ENCODE assay signal across 8 cellular contexts in the genomic region with DNA sequence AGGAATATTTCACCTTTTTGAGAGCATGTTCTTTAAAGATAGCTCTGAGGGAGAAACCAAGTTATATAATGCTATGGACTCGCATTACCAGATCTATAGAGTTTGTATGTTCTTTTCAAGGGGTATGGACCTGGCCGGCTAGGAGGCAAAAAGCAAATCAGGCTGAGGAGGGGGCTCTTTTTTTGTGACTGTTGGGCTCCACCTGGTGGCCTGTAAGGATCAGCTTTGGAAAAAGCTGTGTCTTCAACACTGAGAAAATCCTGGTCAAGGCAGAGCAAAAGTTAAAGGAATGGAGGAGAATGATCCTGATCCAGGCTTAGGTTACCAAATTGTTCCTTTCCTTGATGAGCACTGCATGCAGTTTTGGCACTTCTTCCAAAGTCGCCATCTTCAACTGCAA.
DNase-seq lines count a peak whose midpoint lies in the region; ATAC-seq, FAIRE-seq and TF ChIP-seq lines count a peak whose summit lies in the region.

No MANE protein-coding gene starts in this region.

- TF ChIP-seq CTCF in 22Rv1 (IDR thresholded peaks at IDR 0.05): peak; percentile 75
- peak; percentile 80 for TF ChIP-seq CTCF in astrocyte of the cerebellum (IDR thresholded peaks at IDR 0.05; ENCODE audit: low read depth, low read length, missing control alignments)
- TF ChIP-seq CTCF in keratinocyte (optimal IDR thresholded peaks at IDR 0.05 in 1 of 3, IDR thresholded peaks at IDR 0.05 in 1 of 3, conservative IDR thresholded peaks at IDR 0.05 in 1 of 3; ENCODE audit: extremely low read depth in 1 of 3, insufficient read depth in 2 of 3, low read length in 3 of 3): peak; percentile 56 to 70 (median 66)

- H3K9ac ChIP-seq in keratinocyte (ENCODE audit: control insufficient read depth, extremely low read depth, insufficient read depth, low read length): no peak overlapping the region

- H2AFZ ChIP-seq in keratinocyte (ENCODE audit: control insufficient read depth, low read length): no peak overlapping the region

- FAIRE-seq in keratinocyte (lab: Jason Lieb, UNC): no peak

- H3K27me3 ChIP-seq in keratinocyte (ENCODE audit: control insufficient read depth, extremely low read depth, insufficient read depth, low read length): no peaks in the 10 kb centered on the region

- H3K4me3 Mint-ChIP-seq in stimulated activated naive CD8-positive, alpha-beta T cell treated with anti-CD3 and anti-CD28 coated beads, Interleukin-15, amount 100 ng/mL, for 72 hours: no peak overlapping the region

- H3K27ac Mint-ChIP-seq in stimulated activated naive CD8-positive, alpha-beta T cell treated with anti-CD3 and anti-CD28 coated beads, Interleukin-15, amount 100 ng/mL, for 72 hours: no peak overlapping the region

- H3K9me3 Mint-ChIP-seq in stimulated activated naive CD8-positive, alpha-beta T cell treated with anti-CD3 and anti-CD28 coated beads, Interleukin-15, amount 100 ng/mL, for 72 hours: no peaks in the 10 kb centered on the region

- H3K4me3 ChIP-seq in astrocyte of the cerebellum (ENCODE audit: low read depth, low read length): no peak overlapping the region
- no peak overlapping the region for H3K4me3 ChIP-seq in keratinocyte (ENCODE audit: control insufficient read depth in 2 of 3, extremely low read depth in 1 of 3, insufficient read depth in 2 of 3, low read depth in 1 of 3, low read length in 3 of 3)

- in situ Hi-C loops in astrocyte of the cerebellum (cut with HindIII; ENCODE audit: low sequenced_read_pairs): no loop called here

- no peaks in the 10 kb centered on the region for H3K9me3 ChIP-seq in keratinocyte (ENCODE audit: control insufficient read depth, low read depth, low read length)

- no peak overlapping the region for H3K4me2 ChIP-seq in keratinocyte (ENCODE audit: control insufficient read depth, extremely low read depth, insufficient read depth, low read depth, low read length)

- peak; percentile 58 for ATAC-seq in stimulated activated naive CD8-positive, alpha-beta T cell treated with anti-CD3 and anti-CD28 coated beads, Interleukin-15, amount 100 ng/mL, for 72 hours
- no peak for ATAC-seq in GM21447 (IDR thresholded peaks at IDR 0.05; ENCODE audit: unreplicated experiment)

- no peaks in the 10 kb centered on the region for H3K79me2 ChIP-seq in keratinocyte (ENCODE audit: control insufficient read depth, insufficient read depth, low read length)

- dilution Hi-C loops in keratinocyte (cut with MboI; ENCODE audit: extremely low pct_ligation_motif_present, low sequenced_read_pairs): no loop called here

- no peaks in the 10 kb centered on the region for H3K9me1 ChIP-seq in keratinocyte (ENCODE audit: control insufficient read depth, extremely low read depth, insufficient read depth, low read length)

- H4K20me1 ChIP-seq in keratinocyte (ENCODE audit: control insufficient read depth, extremely low read depth, insufficient read depth, low read length): no peaks in the 10 kb centered on the region

- H3K36me3 ChIP-seq in keratinocyte (ENCODE audit: control insufficient read depth in 2 of 2, extremely low read depth in 1 of 2, insufficient read depth in 2 of 2, low read length in 2 of 2): peaks cover 0 to 3% of the 10 kb centered on the region in 2 experiments

- H3K4me1 ChIP-seq in keratinocyte (ENCODE audit: control insufficient read depth, extremely low read depth, insufficient read depth, low read length): no peaks in the 10 kb centered on the region

- H3K27me3 Mint-ChIP-seq in stimulated activated naive CD8-positive, alpha-beta T cell treated with anti-CD3 and anti-CD28 coated beads, Interleukin-15, amount 100 ng/mL, for 72 hours: no peaks in the 10 kb centered on the region

- peaks cover 35% of the 10 kb centered on the region for H3K4me1 Mint-ChIP-seq in stimulated activated naive CD8-positive, alpha-beta T cell treated with anti-CD3 and anti-CD28 coated beads, Interleukin-15, amount 100 ng/mL, for 72 hours

- DNase-seq in GM03348 (ENCODE audit: low spot score): peak; percentile 18
- DNase-seq in NCI-H345 (lab: John Stamatoyannopoulos, UW): peak; percentile 44
- DNase-seq in astrocyte of the cerebellum (ENCODE audit: low read depth): peak; percentile 12
- no peak for DNase-seq in keratinocyte (ENCODE audit: low read depth, low spot score)
- DNase-seq in stimulated activated naive CD8-positive, alpha-beta T cell treated with anti-CD3 and anti-CD28 coated beads, Interleukin-15, amount 100 ng/mL, for 72 hours: peak; percentile 18 to 38
- DNase-seq in GDM1 (lab: John Stamatoyannopoulos, UW): no peak

- no peak overlapping the region for H3K27ac ChIP-seq in 22Rv1
- H3K27ac ChIP-seq in keratinocyte (ENCODE audit: control insufficient read depth, insufficient read depth, low read length): no peak overlapping the region

Comparison
In these comparisons a context has a peak if more than half of its experiments do, and no peak if none do; other contexts are left out.
1. DNase-seq: peak in GM03348 (single experiment), NCI-H345 (single experiment), astrocyte of the cerebellum (single experiment) and stimulated activated naive CD8-positive, alpha-beta T cell treated with anti-CD3 and anti-CD28 coated beads, Interleukin-15, amount 100 ng/mL, for 72 hours (2 of 2); none in keratinocyte (single experiment) and GDM1 (single experiment).
2. Peak in every context shown above with its lines, with median percentiles within 50 percentile points of each other: CTCF ChIP-seq.